ENCODE assay signal across 21 cellular contexts in the genomic region with DNA sequence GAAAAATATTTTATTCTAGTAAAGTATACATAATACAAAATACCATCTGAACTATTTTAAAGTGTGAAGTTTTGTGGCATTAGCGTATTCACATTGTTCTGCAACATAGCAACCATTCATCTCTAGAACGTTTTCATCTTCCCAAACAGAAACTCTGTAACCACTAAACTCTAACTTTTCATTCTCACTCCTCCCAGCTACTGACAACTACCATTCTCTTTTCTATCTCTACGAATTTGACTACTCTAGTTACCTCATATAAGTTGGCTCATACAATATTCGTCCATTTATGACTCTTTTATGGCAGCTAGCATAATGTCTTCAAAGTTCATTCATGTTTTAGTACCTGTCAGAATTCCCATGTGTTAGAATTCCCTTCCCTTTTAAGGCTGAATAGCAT.
"Had no signal": no experiment of that assay in that cellular context is flagged by ENCODE, and none has a peak within 500 bp of the region (broad histone marks: within the 10 kb centered on the region; RNA-seq: fewer than 3 reads in every experiment).

No MANE protein-coding gene starts in this region.

- H3K9me3 Mint-ChIP-seq: naive thymus-derived CD4-positive, alpha-beta T cell; stimulated activated naive B cell treated with anti-CD40 and anti-IgM and Interleukin-4, amounts not matched to agents 10 μg/mL and 1 μg/mL and 100 μg/mL, for 72 hours had no signal

- H3K4me1 Mint-ChIP-seq: naive thymus-derived CD4-positive, alpha-beta T cell; stimulated activated naive B cell treated with anti-CD40 and anti-IgM and Interleukin-4, amounts not matched to agents 10 μg/mL and 1 μg/mL and 100 μg/mL, for 72 hours had no signal

- H3K36me3 Mint-ChIP-seq: activated naive CD8-positive, alpha-beta T cell; naive thymus-derived CD4-positive, alpha-beta T cell; stimulated activated naive B cell treated with anti-CD40 and anti-IgM and Interleukin-4, amounts not matched to agents 10 μg/mL and 1 μg/mL and 100 μg/mL, for 72 hours had no signal

- DNase-seq: activated CD4-positive, alpha-beta T cell treated with anti-CD3 and anti-CD28 coated beads for 1 hour; activated CD4-positive, alpha-beta T cell treated with anti-CD3 and anti-CD28 coated beads, Interleukin-2, amount 50 U/mL, for 1 hour; activated CD8-positive, alpha-beta T cell treated with anti-CD3 and anti-CD28 coated beads, Interleukin-2, amount 10 ng/mL, durations not matched to agents 7 days and 5 days; adrenal gland; brain microvascular endothelial cell; central memory CD4-positive, alpha-beta T cell; effector memory CD4-positive, alpha-beta T cell; glutamatergic neuron; kidney glomerular epithelial cell; left lung; naive thymus-derived CD4-positive, alpha-beta T cell; occipital lobe; stimulated activated CD4-positive, alpha-beta T cell treated with anti-CD3 and anti-CD28 coated beads, Interleukin-15, amount 100 ng/mL, for 24 hours; stimulated activated naive B cell treated with anti-CD40 and anti-IgM and Interleukin-4, amounts not matched to agents 10 μg/mL and 1 μg/mL and 100 μg/mL, for 72 hours; testis; trophoblast cell; uterus had no signal

- ATAC-seq: activated CD8-positive, alpha-beta T cell treated with anti-CD3 and anti-CD28 coated beads, Interleukin-2, amount 10 ng/mL, durations not matched to agents 7 days and 5 days; esophagus mucosa; left lung; naive thymus-derived CD4-positive, alpha-beta T cell; sciatic nerve; stimulated activated naive B cell treated with anti-CD40 and anti-IgM and Interleukin-4, amounts not matched to agents 10 μg/mL and 1 μg/mL and 100 μg/mL, for 72 hours had no signal

- H3K27ac Mint-ChIP-seq: activated CD8-positive, alpha-beta T cell treated with anti-CD3 and anti-CD28 coated beads, Interleukin-2, amount 10 ng/mL, durations not matched to agents 7 days and 5 days; activated naive CD8-positive, alpha-beta T cell; naive thymus-derived CD4-positive, alpha-beta T cell; stimulated activated naive B cell treated with anti-CD40 and anti-IgM and Interleukin-4, amounts not matched to agents 10 μg/mL and 1 μg/mL and 100 μg/mL, for 72 hours had no signal

- H3K4me3 Mint-ChIP-seq: activated CD8-positive, alpha-beta T cell treated with anti-CD3 and anti-CD28 coated beads, Interleukin-2, amount 10 ng/mL, durations not matched to agents 7 days and 5 days; activated naive CD8-positive, alpha-beta T cell; naive thymus-derived CD4-positive, alpha-beta T cell; neural crest cell; stimulated activated naive B cell treated with anti-CD40 and anti-IgM and Interleukin-4, amounts not matched to agents 10 μg/mL and 1 μg/mL and 100 μg/mL, for 72 hours had no signal

- H3K27me3 Mint-ChIP-seq: stimulated activated naive B cell treated with anti-CD40 and anti-IgM and Interleukin-4, amounts not matched to agents 10 μg/mL and 1 μg/mL and 100 μg/mL, for 72 hours had no signal
